In the genomic region with DNA sequence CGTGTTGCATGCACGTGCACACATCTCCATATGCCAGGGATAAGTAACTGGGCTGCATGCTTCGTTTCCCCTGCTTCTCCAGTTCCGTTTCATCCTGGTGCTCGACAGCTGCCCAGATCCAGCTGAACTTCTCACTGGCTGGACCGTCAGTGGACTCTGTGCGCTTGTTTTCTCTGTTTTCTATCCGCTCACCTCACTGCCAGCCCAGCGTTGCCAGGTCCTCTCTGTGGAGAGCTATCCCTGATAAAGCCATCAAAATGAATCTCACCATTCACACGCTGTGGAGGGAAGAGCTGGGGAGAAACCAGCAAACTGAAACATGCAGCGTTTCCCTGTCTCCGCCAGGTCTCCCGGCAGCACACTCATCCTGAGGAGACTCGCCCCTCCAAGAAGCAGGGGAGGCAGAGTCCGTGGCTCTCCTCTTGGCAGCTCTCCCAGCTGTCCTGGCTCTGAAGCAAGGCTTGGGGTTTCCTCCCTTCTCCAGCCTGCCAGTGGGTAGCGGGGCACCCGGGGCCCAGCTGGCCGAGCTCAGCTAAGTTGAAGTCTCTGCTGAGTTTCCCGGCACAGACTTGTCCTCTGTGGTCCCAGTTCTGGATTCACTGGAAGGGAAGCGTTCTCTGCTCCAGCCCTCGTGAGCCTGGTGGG, we compare ENCODE assay signal across 9 cellular contexts.
DNase-seq lines count a peak whose midpoint lies in the region; ATAC-seq and TF ChIP-seq lines count a peak whose summit lies in the region.
"Had no signal": no experiment of that assay in that cellular context is flagged by ENCODE, and none has a peak within 500 bp of the region (broad histone marks: within the 10 kb centered on the region; RNA-seq: fewer than 3 reads in every experiment).

No MANE protein-coding gene starts in this region.

- no peak overlapping the region for H3K4me3 ChIP-seq in osteoblast (ENCODE audit: insufficient read depth, low read length)

- peak; percentile 70 for DNase-seq in Ammon's horn (ENCODE audit: low spot score)
- peak; percentile 81 for DNase-seq in RPMI7951 (ENCODE audit: low read depth)
- DNase-seq in fibroblast of peridontal ligament (ENCODE audit: extremely low read depth) = peak; percentile 58
- peak; percentile 90 for DNase-seq in osteoblast (ENCODE audit: insufficient read length, low spot score, missing footprints)
- DNase-seq in NCI-H1105 (lab: John Stamatoyannopoulos, UW) = no peak
- no peak for DNase-seq in activated CD8-positive, alpha-beta memory T cell treated with anti-CD3 and anti-CD28 coated beads, Interleukin-2, amount 50 U/mL, for 48 hours
- DNase-seq: endodermal cell had no signal

- no peak for TF ChIP-seq CTCF in osteoblast (IDR thresholded peaks at IDR 0.05; ENCODE audit: extremely low read depth, low read depth, low read length)

- H3K27me3 ChIP-seq in osteoblast (ENCODE audit: insufficient read depth, low read length) = no peaks in the 10 kb centered on the region

- peaks cover 14% of the 10 kb centered on the region for H3K79me2 ChIP-seq in osteoblast (ENCODE audit: insufficient read depth, low read length)

- H4K20me1 ChIP-seq in osteoblast (ENCODE audit: insufficient read depth, low read length) = peaks cover 45% of the 10 kb centered on the region

- peaks cover 10% of the 10 kb centered on the region for H3K36me3 ChIP-seq in osteoblast (ENCODE audit: insufficient read depth, low read length)

- H3K4me2 ChIP-seq in osteoblast (ENCODE audit: insufficient read depth, low read length) = peak overlapping the region; percentile 41

- peaks cover 20% of the 10 kb centered on the region for H3K4me1 ChIP-seq in osteoblast (ENCODE audit: insufficient read depth, low read length)

- no peaks in the 10 kb centered on the region for H3K9me3 ChIP-seq in osteoblast (ENCODE audit: low read depth, low read length)

- no peak for ATAC-seq in HG02885 (IDR thresholded peaks at IDR 0.05; ENCODE audit: poor library complexity, unreplicated experiment)
- ATAC-seq in GM18502 (IDR thresholded peaks at IDR 0.05; ENCODE audit: poor library complexity, unreplicated experiment) = no peak

- H2AFZ ChIP-seq in osteoblast (ENCODE audit: low read length) = no peak overlapping the region

- no peak overlapping the region for H3K27ac ChIP-seq in osteoblast (ENCODE audit: low read depth, low read length)

Comparison
In these comparisons a context has a peak if more than half of its experiments do, and no peak if none do; other contexts are left out.
1. DNase-seq: peak in Ammon's horn (single experiment), RPMI7951 (single experiment), fibroblast of peridontal ligament (single experiment) and osteoblast (single experiment); none in NCI-H1105 (single experiment) and activated CD8-positive, alpha-beta memory T cell treated with anti-CD3 and anti-CD28 coated beads, Interleukin-2, amount 50 U/mL, for 48 hours (single experiment).